8 cellular contexts compared by ENCODE assay signal in genomic region chr1:38018864-38019343, GRCh38. TPM values are rescaled to one million over a fixed set of nuclear protein-coding genes. Genes with fewer than 3 reads are reported as not detected.
A peak's percentile ranks its signal among the peaks of the same experiment; 100 is the strongest.
DNase-seq lines count a peak whose midpoint lies in the region; ATAC-seq, FAIRE-seq and TF ChIP-seq lines count a peak whose summit lies in the region.

No MANE protein-coding gene starts in this region.

- CTCF ChIA-PET in A549 (lab: Yijun Ruan, JAX) (interaction anchor here (0.6 to 4.4 kb wide), 17 partner anchors 9 to 835 kb away, joined by 3 to 31 read pairs (median 5); partner anchors contain the start of gene SF3A3), RWPE1 (lab: Yijun Ruan, JAX) (interaction anchor here (0.7 to 1.4 kb wide), 7 partner anchors 11 to 678 kb away, joined by 3 to 12 read pairs (median 3); partner anchors contain the start of gene SF3A3)

- DNase-seq in A549 (ENCODE audit: low read depth in 1 of 2, low spot score in 1 of 2) (no peak), RWPE1 (ENCODE audit: low spot score) (no peak), foreskin fibroblast (peak in 1 of 2 donors; percentile 68), transverse colon (no peak), C1 segment of cervical spinal cord (lab: John Stamatoyannopoulos, UW) (no peak)

- H3K4me1 ChIP-seq in A549, result peaks cover 25% of the 10 kb centered on the region
- H3K4me1 ChIP-seq in transverse colon, result peaks cover 1 to 32% (median 15%) of the 10 kb centered on the region in 4 donors

- in situ Hi-C loops in transverse colon (cut with MboI; ENCODE audit: low pct_ligation_motif_present in 1 of 4, low pct_unique_long_range_greater_than_20kb in 1 of 4, low sequenced_read_pairs in 3 of 4), result no loop called here

- intact Hi-C loops in transverse colon (cut with DNase I; ENCODE audit: low total_unique reads), result loop anchor here (2.0 kb wide), 1 partner anchor 28 kb away; the partner anchor contains the start of gene SF3A3

- H3K27ac ChIP-seq in A549 (no peak overlapping the region), RWPE1 (no peak overlapping the region), transverse colon (peak overlapping the region in 1 of 4 donors; percentile 7)

- peaks cover 0 to 68% (median 26%) of the 10 kb centered on the region in 4 donors for H3K36me3 ChIP-seq in transverse colon

- peak; percentile 46 to 52; a peak in 3 of 5 replicates for TF ChIP-seq RAD21 in A549 (conservative IDR thresholded peaks at IDR 0.05 in 1 of 2, IDR thresholded peaks at IDR 0.05 in 1 of 2)

- no peaks in the 10 kb centered on the region for H3K27me3 ChIP-seq in transverse colon

- H3K4me2 ChIP-seq in A549, result no peak overlapping the region

- WGBS in A549 (ENCODE audit: missing lambda C conversion rate), result 57% methylated on average over 6 of the region's 6 CpGs
- 71 to 75% methylated on average over 6 of the region's 6 CpGs for WGBS in transverse colon (ENCODE audit: low coverage in 1 of 2), 2 donors

- no peak overlapping the region for H3K4me3 ChIP-seq in A549
- no peak overlapping the region for H3K4me3 ChIP-seq in foreskin fibroblast (ENCODE audit: low read depth in 1 of 2, low read length in 2 of 2)
- H3K4me3 ChIP-seq in transverse colon, result no peak overlapping the region

- TF ChIP-seq POLR2A in A549 (IDR thresholded peaks at IDR 0.05; ENCODE audit: low read length) (no peak), transverse colon (IDR thresholded peaks at IDR 0.05) (no peak)

- TF ChIP-seq CTCF in A549 (IDR thresholded peaks at IDR 0.05), result peak; percentile 57
- TF ChIP-seq CTCF in GM12873 (IDR thresholded peaks at IDR 0.05; ENCODE audit: insufficient read depth, low read depth, low read length, missing control alignments), result peak; percentile 53
- peak; percentile 70 for TF ChIP-seq CTCF in RWPE1 (conservative IDR thresholded peaks at IDR 0.05; ENCODE audit: low read depth)
- TF ChIP-seq CTCF in foreskin fibroblast (IDR thresholded peaks at IDR 0.05; ENCODE audit: low read depth, low read length), result peak; percentile 63
- peak; percentile 29 to 52 (median 38) for TF ChIP-seq CTCF in transverse colon (IDR thresholded peaks at IDR 0.05)

- FAIRE-seq in A549 (lab: Jason Lieb, UNC), result no peak

- ATAC-seq in A549 (peak; percentile 39 to 69; a peak in 4 of 6 replicates), GM21529 (IDR thresholded peaks at IDR 0.05; ENCODE audit: unreplicated experiment) (no peak), GM19035 (IDR thresholded peaks at IDR 0.05; ENCODE audit: unreplicated experiment) (no peak)

- TF ChIP-seq EP300 in A549 (IDR thresholded peaks at IDR 0.05) (no peak), transverse colon (IDR thresholded peaks at IDR 0.05; ENCODE audit: low read depth) (no peak)

- POLR2A ChIA-PET in A549 (lab: Yijun Ruan, JAX), result no interaction called here
- POLR2A ChIA-PET in RWPE1 (lab: Yijun Ruan, JAX; ENCODE audit: low non-redundant PET), result no interaction called here

- no peaks in the 10 kb centered on the region for H3K9me3 ChIP-seq in A549
- no peaks in the 10 kb centered on the region for H3K9me3 ChIP-seq in transverse colon

TF ChIP-seq in A549, 52 proteins besides CTCF, POLR2A, EP300 and RAD21:
- TF ChIP-seq, protein P1, sequence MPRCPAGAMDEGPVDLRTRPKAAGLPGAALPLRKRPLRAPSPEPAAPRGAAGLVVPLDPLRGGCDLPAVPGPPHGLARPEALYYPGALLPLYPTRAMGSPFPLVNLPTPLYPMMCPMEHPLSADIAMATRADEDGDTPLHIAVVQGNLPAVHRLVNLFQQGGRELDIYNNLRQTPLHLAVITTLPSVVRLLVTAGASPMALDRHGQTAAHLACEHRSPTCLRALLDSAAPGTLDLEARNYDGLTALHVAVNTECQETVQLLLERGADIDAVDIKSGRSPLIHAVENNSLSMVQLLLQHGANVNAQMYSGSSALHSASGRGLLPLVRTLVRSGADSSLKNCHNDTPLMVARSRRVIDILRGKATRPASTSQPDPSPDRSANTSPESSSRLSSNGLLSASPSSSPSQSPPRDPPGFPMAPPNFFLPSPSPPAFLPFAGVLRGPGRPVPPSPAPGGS (IDR thresholded peaks at IDR 0.05), result no peak
- TF ChIP-seq ZC3H11A (IDR thresholded peaks at IDR 0.05), result no peak
- TF ChIP-seq SMC3 (IDR thresholded peaks at IDR 0.05), result peak; percentile 30; the same call in 1 of the 3 replicates
- TF ChIP-seq, protein P2, sequence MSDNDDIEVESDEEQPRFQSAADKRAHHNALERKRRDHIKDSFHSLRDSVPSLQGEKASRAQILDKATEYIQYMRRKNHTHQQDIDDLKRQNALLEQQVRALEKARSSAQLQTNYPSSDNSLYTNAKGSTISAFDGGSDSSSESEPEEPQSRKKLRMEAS (IDR thresholded peaks at IDR 0.05), result no peak
- TF ChIP-seq NR3C1 (IDR thresholded peaks at IDR 0.05), result no peak
- TF ChIP-seq HES2 (IDR thresholded peaks at IDR 0.05), result no peak
- TF ChIP-seq E2F6 (IDR thresholded peaks at IDR 0.05; ENCODE audit: borderline replicate concordance, low read depth), result no peak

RNA-seq across cellular contexts. Expression of gene UTP11, which starts 6.4 kb away (rescaled TPM):
- polyA plus RNA-seq in A549 (2011; rRNA removed) (27.0 and 37.6 TPM in 2 replicates), A549 (2017; fragmentation: RNase III; extraction: RNeasy Plus Mini Kit Qiagen cat#74134 plus additional on column Dnase treatment) (43.1 to 53.1 TPM (median 44.8 TPM) in 3 replicates)
- 15.3 and 16.7 TPM in 2 replicates for polyA plus RNA-seq in A549 (2012; cell fraction: cytosol; rRNA removed)
- polyA plus RNA-seq in A549 (2012; cell fraction: nucleus; rRNA removed), result 5.9 and 11.9 TPM in 2 replicates
- polyA minus RNA-seq in A549 (2011; rRNA and poly(A)+ RNA removed), result 7.3 and 10.5 TPM in 2 replicates
- total RNA-seq in transverse colon, result 10 to 100 TPM in 2 of 4 donors, 1 to 10 TPM in 2; 3.2 to 22.2 (median 15.3) TPM

RNA-seq across cellular contexts. Expression of gene FHL3, which starts 13.6 kb away (rescaled TPM):
- polyA plus RNA-seq in A549 (2011; rRNA removed), result 1.4 and 2.0 TPM in 2 replicates
- 3.1 and 4.4 TPM in 2 replicates for polyA plus RNA-seq in A549 (2012; cell fraction: cytosol; rRNA removed)
- 5.0 and 6.4 TPM in 2 replicates for polyA plus RNA-seq in A549 (2012; cell fraction: nucleus; rRNA removed)
- polyA plus RNA-seq in A549 (2017; fragmentation: RNase III; extraction: RNeasy Plus Mini Kit Qiagen cat#74134 plus additional on column Dnase treatment), result 4.3 to 5.9 TPM (median 5.4 TPM) in 3 replicates
- polyA minus RNA-seq in A549 (2011; rRNA and poly(A)+ RNA removed), result 4.4 and 4.6 TPM in 2 replicates
- 10 to 100 TPM in 3 of 4 donors, 1 to 10 TPM in 1; 3.0 to 19.1 (median 12.2) TPM for total RNA-seq in transverse colon

RNA-seq across cellular contexts. Expression of gene POU3F1, which starts 27.7 kb away (rescaled TPM):
- polyA plus RNA-seq in A549 (2011; rRNA removed), result not detected in 2 replicates
- polyA plus RNA-seq in A549 (2012; cell fraction: cytosol; rRNA removed), result not detected in 2 replicates
- polyA plus RNA-seq in A549 (2012; cell fraction: nucleus; rRNA removed), result 0.09 TPM in 1 of 2 replicates, not detected in the other
- not detected in 3 replicates for polyA plus RNA-seq in A549 (2017; fragmentation: RNase III; extraction: RNeasy Plus Mini Kit Qiagen cat#74134 plus additional on column Dnase treatment)
- polyA minus RNA-seq in A549 (2011; rRNA and poly(A)+ RNA removed), result not detected in 2 replicates
- not detected for total RNA-seq in transverse colon

RNA-seq across cellular contexts. Expression of gene SF3A3, which starts 29.1 kb away (rescaled TPM):
- 53.5 and 62.6 TPM in 2 replicates for polyA plus RNA-seq in A549 (2011; rRNA removed)
- polyA plus RNA-seq in A549 (2012; cell fraction: cytosol; rRNA removed), result 21.8 and 24.7 TPM in 2 replicates
- 10.9 and 15.5 TPM in 2 replicates for polyA plus RNA-seq in A549 (2012; cell fraction: nucleus; rRNA removed)
- 99.2 to 101 TPM (median 101 TPM) in 3 replicates for polyA plus RNA-seq in A549 (2017; fragmentation: RNase III; extraction: RNeasy Plus Mini Kit Qiagen cat#74134 plus additional on column Dnase treatment)
- polyA minus RNA-seq in A549 (2011; rRNA and poly(A)+ RNA removed), result 18.5 and 23.7 TPM in 2 replicates
- 10 to 100 TPM; 17.7 to 55.0 (median 39.5) TPM for total RNA-seq in transverse colon

Comparison
In these comparisons a context has a peak if more than half of its experiments do, and no peak if none do; other contexts are left out.
1. ATAC-seq: peak in A549 (2 of 2); none in GM21529 (single experiment) and GM19035 (single experiment).
2. Peak in every context shown above with its lines, with median percentiles within 50 percentile points of each other: CTCF ChIP-seq.